ENCODE assay signal across 1 cellular context in genomic region chr20:50172347-50173013, GRCh38.
A peak's percentile ranks its signal among the peaks of the same experiment; 100 is the strongest.
TF ChIP-seq lines count a peak whose summit lies in the region.

No MANE protein-coding gene starts in this region.

TF ChIP-seq in HepG2, 621 proteins besides CTCF, POLR2A, EP300 and RAD21 (continued from another document and continues in another):
- TF ChIP-seq TFAP4 (IDR thresholded peaks at IDR 0.05; ENCODE audit: borderline replicate concordance, low read depth), result peak; percentile 14; the same call in 1 of the 2 replicates
- peak; percentile 92; the same call in 1 of the 2 replicates for TF ChIP-seq ZNF792 (CRISPR knock-in tag; IDR thresholded peaks at IDR 0.05)
- TF ChIP-seq ZNF224 (CRISPR knock-in tag; IDR thresholded peaks at IDR 0.05), result peak; percentile 98
- TF ChIP-seq ATM (IDR thresholded peaks at IDR 0.05; ENCODE audit: borderline replicate concordance), result no peak
- TF ChIP-seq KDM6A (CRISPR knock-in tag; IDR thresholded peaks at IDR 0.05; ENCODE audit: low read depth), result no peak
- peak; percentile 89 for TF ChIP-seq PITX1 (CRISPR knock-in tag; IDR thresholded peaks at IDR 0.05)
- TF ChIP-seq ONECUT2 (CRISPR knock-in tag; IDR thresholded peaks at IDR 0.05), result no peak
- peak; percentile 95 for TF ChIP-seq ZNF225 (CRISPR knock-in tag; IDR thresholded peaks at IDR 0.05)
- TF ChIP-seq MEF2D (CRISPR knock-in tag; IDR thresholded peaks at IDR 0.05), result no peak; the same call in 1 of the 2 replicates
- peak; percentile 95; the same call in 1 of the 2 replicates for TF ChIP-seq ZNF251 (CRISPR knock-in tag; IDR thresholded peaks at IDR 0.05)
- TF ChIP-seq HOXA7 (CRISPR knock-in tag; IDR thresholded peaks at IDR 0.05), result no peak
- TF ChIP-seq SKIL (CRISPR knock-in tag; IDR thresholded peaks at IDR 0.05; ENCODE audit: borderline replicate concordance), result peak; percentile 51; the same call in 1 of the 2 replicates
- peak; percentile 96 for TF ChIP-seq MEIS2 (CRISPR knock-in tag; IDR thresholded peaks at IDR 0.05)
- peak; percentile 61; the same call in 1 of the 2 replicates for TF ChIP-seq MYNN (CRISPR knock-in tag; IDR thresholded peaks at IDR 0.05; ENCODE audit: low read depth)
- no peak for TF ChIP-seq ZMAT5 (CRISPR knock-in tag; IDR thresholded peaks at IDR 0.05; ENCODE audit: borderline replicate concordance, low read depth)
- TF ChIP-seq ZBTB1 (CRISPR knock-in tag; IDR thresholded peaks at IDR 0.05; ENCODE audit: borderline replicate concordance), result no peak
- peak; percentile 86; the same call in 1 of the 2 replicates for TF ChIP-seq ZNF512 (CRISPR knock-in tag; IDR thresholded peaks at IDR 0.05)
- peak; percentile 72; the same call in 1 of the 2 replicates for TF ChIP-seq NFE2L1 (CRISPR knock-in tag; IDR thresholded peaks at IDR 0.05; ENCODE audit: borderline replicate concordance)
- peak; percentile 93 for TF ChIP-seq KLF15 (CRISPR knock-in tag; IDR thresholded peaks at IDR 0.05; ENCODE audit: borderline replicate concordance)
- no peak for TF ChIP-seq TEAD3 (CRISPR knock-in tag; optimal IDR thresholded peaks at IDR 0.05; ENCODE audit: borderline replicate concordance)
- TF ChIP-seq AHR (CRISPR knock-in tag; IDR thresholded peaks at IDR 0.05), result peak; percentile 82; the same call in 1 of the 2 replicates
- TF ChIP-seq ZNF772 (CRISPR knock-in tag; IDR thresholded peaks at IDR 0.05), result peak; percentile 95
- peak; percentile 92 for TF ChIP-seq BCL3 (CRISPR knock-in tag; IDR thresholded peaks at IDR 0.05)
- TF ChIP-seq JUND (CRISPR knock-in tag; IDR thresholded peaks at IDR 0.05), result 0 out of 2 replicates have a peak, but pooled peaks have one; percentile 1
- peak; percentile 53; the same call in 1 of the 2 replicates for TF ChIP-seq RNF2 (conservative IDR thresholded peaks at IDR 0.05; ENCODE audit: low read depth)
- TF ChIP-seq ZNF768 (CRISPR knock-in tag; IDR thresholded peaks at IDR 0.05), result peak; percentile 84
- TF ChIP-seq FOXA1 (IDR thresholded peaks at IDR 0.05), result no peak
- TF ChIP-seq FOXA1 (CRISPR knock-in tag; IDR thresholded peaks at IDR 0.05), result no peak; the same call in 1 of the 2 replicates
- TF ChIP-seq POLR2AphosphoS5 (IDR thresholded peaks at IDR 0.05; ENCODE audit: low read depth, low read length), result peak; percentile 94
- peak; percentile 91; the same call in 1 of the 2 replicates for TF ChIP-seq ZNF503 (CRISPR knock-in tag; IDR thresholded peaks at IDR 0.05)
- TF ChIP-seq ZNF746 (CRISPR knock-in tag; IDR thresholded peaks at IDR 0.05), result peak; percentile 89
- no peak for TF ChIP-seq ZNF468 (CRISPR knock-in tag; IDR thresholded peaks at IDR 0.05)
- TF ChIP-seq GTF3A (CRISPR knock-in tag; conservative IDR thresholded peaks at IDR 0.05), result peak; percentile 83; the same call in 1 of the 2 replicates
- TF ChIP-seq CREB1 (IDR thresholded peaks at IDR 0.05), result peak; percentile 69; the same call in 1 of the 2 replicates
- TF ChIP-seq CREB1 (CRISPR knock-in tag; IDR thresholded peaks at IDR 0.05), result peak; percentile 81
- TF ChIP-seq ZNF280B (CRISPR knock-in tag; IDR thresholded peaks at IDR 0.05; ENCODE audit: borderline replicate concordance), result peak; percentile 95
- peak; percentile 66; the same call in 1 of the 2 replicates for TF ChIP-seq ZNF614 (CRISPR knock-in tag; IDR thresholded peaks at IDR 0.05; ENCODE audit: borderline replicate concordance)
- 0 out of 2 replicates have a peak, but pooled peaks have one; percentile 91 for TF ChIP-seq ZNF773 (CRISPR knock-in tag; IDR thresholded peaks at IDR 0.05; ENCODE audit: borderline replicate concordance)
- TF ChIP-seq E2F5 (CRISPR knock-in tag; conservative IDR thresholded peaks at IDR 0.05), result peak; percentile 15
- TF ChIP-seq MTF1 (CRISPR knock-in tag; IDR thresholded peaks at IDR 0.05), result no peak
- no peak for TF ChIP-seq ZFYVE20 (CRISPR knock-in tag; IDR thresholded peaks at IDR 0.05; ENCODE audit: borderline replicate concordance, low read depth)
- peak; percentile 64 for TF ChIP-seq HBP1 (CRISPR knock-in tag; IDR thresholded peaks at IDR 0.05; ENCODE audit: low read depth)
- no peak for TF ChIP-seq HNRNPH1 (optimal IDR thresholded peaks at IDR 0.05; ENCODE audit: low read depth, low read length)
- peak; percentile 88; the same call in 1 of the 2 replicates for TF ChIP-seq ZNF567 (CRISPR knock-in tag; IDR thresholded peaks at IDR 0.05; ENCODE audit: borderline replicate concordance)
- TF ChIP-seq ZNF326 (CRISPR knock-in tag; IDR thresholded peaks at IDR 0.05; ENCODE audit: borderline replicate concordance), result peak; percentile 72; the same call in 1 of the 2 replicates
- TF ChIP-seq NR0B2 (CRISPR knock-in tag; IDR thresholded peaks at IDR 0.05), result peak; percentile 90; the same call in 1 of the 2 replicates
- no peak for TF ChIP-seq ATF1 (CRISPR knock-in tag; IDR thresholded peaks at IDR 0.05)
- peak; percentile 94 for TF ChIP-seq MAF1 (CRISPR knock-in tag; IDR thresholded peaks at IDR 0.05; ENCODE audit: borderline replicate concordance)
- peak; percentile 47; the same call in 1 of the 2 replicates for TF ChIP-seq CEBPB (IDR thresholded peaks at IDR 0.05; ENCODE audit: borderline replicate concordance, low read depth, low read length)
- peak; percentile 90 for TF ChIP-seq FOXP4 (CRISPR knock-in tag; IDR thresholded peaks at IDR 0.05)
- no peak for TF ChIP-seq SNAPC5 (CRISPR knock-in tag; IDR thresholded peaks at IDR 0.05; ENCODE audit: borderline replicate concordance)
- peak; percentile 58; the same call in 1 of the 2 replicates for TF ChIP-seq ZNF784 (CRISPR knock-in tag; IDR thresholded peaks at IDR 0.05; ENCODE audit: borderline replicate concordance)
